26 cellular contexts compared by ENCODE assay signal in genomic region chr10:64271508-64271907, GRCh38.
"Had no signal": no experiment of that assay in that cellular context is flagged by ENCODE, and none has a peak within 500 bp of the region (broad histone marks: within the 10 kb centered on the region; RNA-seq: fewer than 3 reads in every experiment).

No MANE protein-coding gene starts in this region.

- H3K27ac ChIP-seq: HL-60, KMS-11, RWPE1 had no signal

- H3K36me3 Mint-ChIP-seq: IgD-negative memory B cell, T-cell had no signal

- H3K9me2 ChIP-seq: SK-N-SH had no signal

- ATAC-seq: K562, Panc1, T-cell had no signal

- DNase-seq: MM.1S, MV-4-11, NCI-H1048, NCI-H1105, NCI-H1417, NCI-H1436 treated with DMSO at 0.1 percent for 48 hours, NCI-H1694, NCI-H1930, NCI-H2081, NCI-H2107, NCI-H226, NCI-H446, NCI-H510A, NCI-H524 treated with DMSO at 0.1 percent for 48 hours, NCI-H69, NCI-H774, SHP77, SK-N-SH, SW 1271, T-cell had no signal

- H3K27ac Mint-ChIP-seq: IgD-negative memory B cell, T-cell had no signal

- H3K4me1 Mint-ChIP-seq: IgD-negative memory B cell, T-cell had no signal

- H3K4me3 ChIP-seq: K562 had no signal

- H3K4me2 ChIP-seq: KMS-11, SK-N-SH had no signal

- H3K4me3 Mint-ChIP-seq: IgD-negative memory B cell, T-cell had no signal

- H3K9ac ChIP-seq: KMS-11, SK-N-SH had no signal

- H3K27me3 Mint-ChIP-seq: IgD-negative memory B cell, T-cell had no signal

- H3K9me3 ChIP-seq: SK-N-SH had no signal
